ENCODE assay signal across 20 cellular contexts in genomic region chr2:219511547-219512325, GRCh38. TPM values are rescaled to one million over a fixed set of nuclear protein-coding genes. Genes with fewer than 3 reads are reported as not detected.
DNase-seq lines count a peak whose midpoint lies in the region; ATAC-seq, FAIRE-seq and TF ChIP-seq lines count a peak whose summit lies in the region.
"Had no signal": no experiment of that assay in that cellular context is flagged by ENCODE, and none has a peak within 500 bp of the region (broad histone marks: within the 10 kb centered on the region; RNA-seq: fewer than 3 reads in every experiment).

No MANE protein-coding gene starts in this region.

- no peaks in the 10 kb centered on the region for H3F3A ChIP-seq in smooth muscle cell (ENCODE audit: low read depth)

- no peak for FAIRE-seq in HepG2 (lab: Jason Lieb, UNC)
- no peak for FAIRE-seq in small intestine (lab: Jason Lieb, UNC)

- H3K27me3 Mint-ChIP-seq in osteocyte (ENCODE audit: unreplicated experiment): peaks cover 51% of the 10 kb centered on the region

- H4K20me1 ChIP-seq in HepG2 (ENCODE audit: insufficient read depth, low read length) (peaks cover 11% of the 10 kb centered on the region; the same call in 1 of the 2 replicates), smooth muscle cell (ENCODE audit: low read depth) (peaks cover 12% of the 10 kb centered on the region)

- H3K9me3 ChIP-seq in HepG2 (ENCODE audit: low read length) (no peaks in the 10 kb centered on the region), right lobe of liver (no peaks in the 10 kb centered on the region), small intestine (ENCODE audit: control insufficient read depth, low read depth) (no peaks in the 10 kb centered on the region), smooth muscle cell (replicated peaks; ENCODE audit: low read depth) (no peaks in the 10 kb centered on the region)
- H3K9me3 ChIP-seq: uterus had no signal

- H3K4me2 ChIP-seq in HepG2 (ENCODE audit: low read depth, low read length) (no peak overlapping the region), smooth muscle cell (no peak overlapping the region)

- no peak for TF ChIP-seq RAD21 in HepG2 (CRISPR knock-in tag; IDR thresholded peaks at IDR 0.05)

- no peak overlapping the region for H3K27ac Mint-ChIP-seq in osteocyte (ENCODE audit: unreplicated experiment)
- H3K27ac Mint-ChIP-seq: activated B cell treated with CpG ODN at 0.5 μM for 24 hours; activated CD4-positive, alpha-beta memory T cell treated with anti-CD3 and anti-CD28 coated beads for 36 hours; CD4-positive, alpha-beta T cell; naive thymus-derived CD8-positive, alpha-beta T cell had no signal

- H3K79me2 ChIP-seq in HepG2 (ENCODE audit: insufficient read depth, low read length) (no peaks in the 10 kb centered on the region), smooth muscle cell (ENCODE audit: low read depth) (no peaks in the 10 kb centered on the region)

- no peak overlapping the region for H3K27ac ChIP-seq in HepG2 (ENCODE audit: extremely low read length, insufficient read depth, low read length)
- no peak overlapping the region for H3K27ac ChIP-seq in right lobe of liver
- no peak overlapping the region for H3K27ac ChIP-seq in small intestine (ENCODE audit: low read depth in 1 of 2, low read length in 1 of 2)
- no peak overlapping the region for H3K27ac ChIP-seq in smooth muscle cell (ENCODE audit: low read depth)
- H3K27ac ChIP-seq: foreskin keratinocyte, uterus had no signal

- no peak for DNase-seq in HepG2 (ENCODE audit: low spot score)
- DNase-seq in right lobe of liver: no peak
- DNase-seq in NCI-H69 (lab: John Stamatoyannopoulos, UW): peak; percentile 52
- peak; percentile 74 to 75 for DNase-seq in erythroblast (lab: John Stamatoyannopoulos, UW)
- DNase-seq in small intestine: no peak
- DNase-seq in osteocyte (ENCODE audit: extremely low spot score, unreplicated experiment): no peak
- DNase-seq in smooth muscle cell (lab: John Stamatoyannopoulos, UW; ENCODE audit: unreplicated experiment): no peak
- DNase-seq: activated B cell treated with CpG ODN at 0.5 μM for 24 hours; activated CD4-positive, alpha-beta memory T cell treated with anti-CD3 and anti-CD28 coated beads for 36 hours; activated naive CD4-positive, alpha-beta T cell; CD4-positive, alpha-beta T cell; dermis blood vessel endothelial cell; DMS79; foreskin keratinocyte; mesendoderm; naive thymus-derived CD8-positive, alpha-beta T cell; T-helper 1 cell had no signal

- intact Hi-C loops in HepG2 (cut with micrococcal nuclease; ENCODE audit: unreplicated experiment) (no loop called here), right lobe of liver (cut with DNase I) (no loop called here)

- no peak overlapping the region for H2AFZ ChIP-seq in HepG2 (ENCODE audit: low read length)
- H2AFZ ChIP-seq in smooth muscle cell (ENCODE audit: low read depth): no peak overlapping the region

- no TSS peak for BruUV-seq in HepG2 (replicated peaks; lab: Mats Ljungman, UMichigan)

- no peak overlapping the region for H3K4me3 ChIP-seq in HepG2 (replicated peaks in 1 of 3; ENCODE audit: insufficient read depth in 1 of 3, low read depth in 2 of 3, low read length in 3 of 3)
- no peak overlapping the region for H3K4me3 ChIP-seq in right lobe of liver
- H3K4me3 ChIP-seq in small intestine (ENCODE audit: low read depth in 1 of 2, low read length in 2 of 2): no peak overlapping the region
- no peak overlapping the region for H3K4me3 ChIP-seq in smooth muscle cell
- H3K4me3 ChIP-seq: uterus had no signal

- H3K27me3 ChIP-seq in HepG2 (ENCODE audit: control insufficient read depth in 1 of 2, insufficient read depth in 2 of 2, low read length in 2 of 2): peaks cover 15 to 58% of the 10 kb centered on the region in 2 experiments
- no peaks in the 10 kb centered on the region for H3K27me3 ChIP-seq in right lobe of liver
- H3K27me3 ChIP-seq in small intestine (ENCODE audit: control insufficient read depth in 2 of 2, insufficient read depth in 2 of 2, low read length in 2 of 2): peaks cover 11 to 43% of the 10 kb centered on the region in 2 donors
- H3K27me3 ChIP-seq in smooth muscle cell (ENCODE audit: low read depth): peaks cover 21% of the 10 kb centered on the region
- H3K27me3 ChIP-seq: uterus had no signal

- H3K4me1 Mint-ChIP-seq in osteocyte (ENCODE audit: unreplicated experiment): peaks cover 27% of the 10 kb centered on the region

- TF ChIP-seq EP300 in HepG2 (IDR thresholded peaks at IDR 0.05; ENCODE audit: low read depth in 2 of 2, low read length in 2 of 2) (no peak), HepG2 (CRISPR knock-in tag; IDR thresholded peaks at IDR 0.05; ENCODE audit: borderline replicate concordance) (no peak)

- POLR2A ChIA-PET in HepG2 (lab: Yijun Ruan, JAX): interaction anchor here (7.7 kb wide), 1 partner anchor 13 kb away, joined by 94 read pairs; the partner anchor contains the start of gene GMPPA

- H3K36me3 ChIP-seq in HepG2 (replicated peaks in 1 of 2; ENCODE audit: control insufficient read depth in 1 of 2, insufficient read depth in 2 of 2, low read length in 2 of 2) (peaks cover 0 to 3% of the 10 kb centered on the region in 2 experiments; a peak in 1 of 5 replicates), right lobe of liver (no peaks in the 10 kb centered on the region), small intestine (ENCODE audit: control insufficient read depth in 2 of 2, insufficient read depth in 2 of 2, low read length in 2 of 2) (peaks cover 0 to under 1% of the 10 kb centered on the region in 2 donors), smooth muscle cell (ENCODE audit: low read depth) (no peaks in the 10 kb centered on the region)
- H3K36me3 ChIP-seq: uterus had no signal

- TF ChIP-seq CTCF in HepG2 (CRISPR knock-in tag; IDR thresholded peaks at IDR 0.05): no peak
- no peak for TF ChIP-seq CTCF in right lobe of liver (IDR thresholded peaks at IDR 0.05)
- no peak for TF ChIP-seq CTCF in osteocyte (IDR thresholded peaks at IDR 0.05)
- no peak for TF ChIP-seq CTCF in smooth muscle cell (IDR thresholded peaks at IDR 0.05; ENCODE audit: borderline replicate concordance, insufficient read depth, poor library complexity, severe bottlenecking)

- WGBS in HepG2 (ENCODE audit: low lambda C conversion rate): 13% methylated on average over 15 of the region's 15 CpGs
- 21% methylated on average over 13 of the region's 15 CpGs for WGBS in right lobe of liver (ENCODE audit: insufficient coverage, low coverage, low lambda C conversion rate, missing lambda C conversion rate)
- WGBS in small intestine, 3 donors: 21 to 29% (median 22%) methylated on average over 15 of the region's 15 CpGs
- 38% methylated on average over 11 of the region's 15 CpGs for whole genome bisulfite sequencing in smooth muscle cell (ENCODE audit: low lambda C conversion rate)

- CTCF ChIA-PET in HepG2 (lab: Yijun Ruan, JAX; ENCODE audit: low intra/inter-chr PET ratio, low total read pairs): no interaction called here

- H3K9me3 Mint-ChIP-seq in osteocyte (ENCODE audit: unreplicated experiment): no peaks in the 10 kb centered on the region
- H3K9me3 Mint-ChIP-seq: activated B cell treated with CpG ODN at 0.5 μM for 24 hours; activated CD4-positive, alpha-beta memory T cell treated with anti-CD3 and anti-CD28 coated beads for 36 hours; CD4-positive, alpha-beta T cell had no signal

- no peak for ATAC-seq in HepG2
- no peak for ATAC-seq in right lobe of liver
- no peak for ATAC-seq in GM21381 (IDR thresholded peaks at IDR 0.05; ENCODE audit: unreplicated experiment)
- ATAC-seq: foreskin keratinocyte; naive thymus-derived CD8-positive, alpha-beta T cell had no signal

- TF ChIP-seq POLR2A in HepG2 (IDR thresholded peaks at IDR 0.05; ENCODE audit: insufficient read depth in 1 of 2, low read depth in 2 of 2, low read length in 2 of 2) (no peak), right lobe of liver (IDR thresholded peaks at IDR 0.05) (no peak), erythroblast (IDR thresholded peaks at IDR 0.05; ENCODE audit: low read length) (no peak)

- H3K4me1 ChIP-seq in HepG2 (ENCODE audit: insufficient read depth, low read length): peaks cover 34% of the 10 kb centered on the region
- peaks cover 0 to 3% (median 0%) of the 10 kb centered on the region in 4 donors for H3K4me1 ChIP-seq in right lobe of liver
- H3K4me1 ChIP-seq in small intestine (ENCODE audit: control insufficient read depth in 2 of 2, insufficient read depth in 1 of 2, low read depth in 1 of 2, low read length in 1 of 2): peaks cover 0 to 2% of the 10 kb centered on the region in 2 donors
- peaks cover 58% of the 10 kb centered on the region for H3K4me1 ChIP-seq in smooth muscle cell (ENCODE audit: low read depth)
- H3K4me1 ChIP-seq: foreskin keratinocyte had no signal

- in situ Hi-C loops in HepG2 (cut with HindIII; ENCODE audit: extremely low pct_ligation_motif_present, low pct_unique_long_range_greater_than_20kb): no loop called here

- H3K9ac ChIP-seq in HepG2 (ENCODE audit: insufficient read depth, low read depth, low read length) (no peak overlapping the region), smooth muscle cell (ENCODE audit: low read depth) (no peak overlapping the region)

- H3K36me3 Mint-ChIP-seq in osteocyte (ENCODE audit: unreplicated experiment): no peaks in the 10 kb centered on the region

- no peak overlapping the region for H3K4me3 Mint-ChIP-seq in osteocyte (ENCODE audit: unreplicated experiment)
- H3K4me3 Mint-ChIP-seq: activated B cell treated with CpG ODN at 0.5 μM for 24 hours; activated CD4-positive, alpha-beta memory T cell treated with anti-CD3 and anti-CD28 coated beads for 36 hours; CD4-positive, alpha-beta T cell had no signal

RNA-seq across cellular contexts. Expression of gene ASIC4, which starts 2.5 kb away (rescaled TPM):
- total RNA-seq in HepG2 (2016; rRNA removed; fragmentation: Illumina TruSeq; extraction: Trizol) (not detected in 2 replicates), right lobe of liver (not detected), osteocyte (0.11 and 0.13 TPM in 2 replicates), smooth muscle cell (0.49 TPM in 1 of 2 replicates, not detected in the other)
- total RNA-seq in HepG2 (2016; cell fraction: cytosol; rRNA removed; fragmentation: Illumina TruSeq; extraction: Trizol; ENCODE audit: low read depth): not detected in 2 replicates
- total RNA-seq in HepG2 (2016; cell fraction: insoluble cytoplasmic fraction; rRNA removed; fragmentation: Illumina TruSeq; extraction: Trizol): not detected in 2 replicates
- not detected in 2 replicates for total RNA-seq in HepG2 (2016; cell fraction: membrane; rRNA removed; fragmentation: Illumina TruSeq; extraction: Trizol)
- not detected in 2 replicates for total RNA-seq in HepG2 (2016; cell fraction: nucleus; rRNA removed; fragmentation: Illumina TruSeq; extraction: Trizol)
- polyA plus RNA-seq in HepG2 (2011; rRNA removed) (0.03 TPM in 2 replicates), small intestine (under 1 TPM in 1 of 3 donors, not detected in 2; 0.04 TPM), smooth muscle cell (0.32 and 1.7 TPM in 2 replicates)
- 0.01 TPM in 1 of 2 replicates, not detected in the other for polyA plus RNA-seq in HepG2 (2011; cell fraction: cytosol; rRNA removed)
- polyA plus RNA-seq in HepG2 (2011; cell fraction: nucleus; rRNA removed): 0.23 and 0.24 TPM in 2 replicates
- not detected in 2 replicates for polyA plus RNA-seq in HepG2 (2012)
- polyA plus RNA-seq in HepG2 (2016; cell fraction: cytosol; fragmentation: Illumina TruSeq; extraction: Trizol; ENCODE audit: low read depth): not detected in 2 replicates
- not detected in 2 replicates for polyA plus RNA-seq in HepG2 (2016; cell fraction: insoluble cytoplasmic fraction; fragmentation: Illumina TruSeq; extraction: Trizol; ENCODE audit: low read depth)
- polyA plus RNA-seq in HepG2 (2016; cell fraction: membrane; fragmentation: Illumina TruSeq; extraction: Trizol; ENCODE audit: low read depth): not detected in 2 replicates
- polyA plus RNA-seq in HepG2 (2016; cell fraction: nucleus; fragmentation: Illumina TruSeq; extraction: Trizol; ENCODE audit: insufficient read depth, low read depth): 0.16 TPM in 1 of 2 replicates, not detected in the other
- polyA minus RNA-seq in HepG2 (2011; rRNA and poly(A)+ RNA removed; ENCODE audit: low replicate concordance): 0.06 and 0.07 TPM in 2 replicates
- polyA minus RNA-seq in HepG2 (2011; cell fraction: cytosol; rRNA and poly(A)+ RNA removed): not detected in 2 replicates
- 0.12 and 0.26 TPM in 2 replicates for polyA minus RNA-seq in HepG2 (2011; cell fraction: nucleus; rRNA and poly(A)+ RNA removed)
- total RNA-seq: activated B cell treated with CpG ODN at 0.5 μM for 24 hours, dermis blood vessel endothelial cell, foreskin keratinocyte, pulmonary artery endothelial cell had no signal
- polyA plus RNA-seq: foreskin keratinocyte; naive thymus-derived CD8-positive, alpha-beta T cell had no signal

RNA-seq across cellular contexts. Expression of gene GMPPA, which starts 13.0 kb away (rescaled TPM):
- 81.1 and 88.7 TPM in 2 replicates for total RNA-seq in HepG2 (2016; rRNA removed; fragmentation: Illumina TruSeq; extraction: Trizol)
- total RNA-seq in HepG2 (2016; cell fraction: cytosol; rRNA removed; fragmentation: Illumina TruSeq; extraction: Trizol; ENCODE audit: low read depth): 41.1 and 50.9 TPM in 2 replicates
- 81.2 and 82.9 TPM in 2 replicates for total RNA-seq in HepG2 (2016; cell fraction: insoluble cytoplasmic fraction; rRNA removed; fragmentation: Illumina TruSeq; extraction: Trizol)
- total RNA-seq in HepG2 (2016; cell fraction: membrane; rRNA removed; fragmentation: Illumina TruSeq; extraction: Trizol): 59.8 and 79.0 TPM in 2 replicates
- total RNA-seq in HepG2 (2016; cell fraction: nucleus; rRNA removed; fragmentation: Illumina TruSeq; extraction: Trizol): 39.6 and 46.3 TPM in 2 replicates
- 106 and 115 TPM in 2 replicates for polyA plus RNA-seq in HepG2 (2011; rRNA removed)
- 98.1 and 128 TPM in 2 replicates for polyA plus RNA-seq in HepG2 (2011; cell fraction: cytosol; rRNA removed)
- polyA plus RNA-seq in HepG2 (2011; cell fraction: nucleus; rRNA removed): 123 and 155 TPM in 2 replicates
- 44.8 and 45.3 TPM in 2 replicates for polyA plus RNA-seq in HepG2 (2012)
- 40.7 and 53.5 TPM in 2 replicates for polyA plus RNA-seq in HepG2 (2016; cell fraction: cytosol; fragmentation: Illumina TruSeq; extraction: Trizol; ENCODE audit: low read depth)
- polyA plus RNA-seq in HepG2 (2016; cell fraction: insoluble cytoplasmic fraction; fragmentation: Illumina TruSeq; extraction: Trizol; ENCODE audit: low read depth): 88.1 and 98.3 TPM in 2 replicates
- polyA plus RNA-seq in HepG2 (2016; cell fraction: membrane; fragmentation: Illumina TruSeq; extraction: Trizol; ENCODE audit: low read depth): 54.7 and 71.1 TPM in 2 replicates
- 87.2 and 90.5 TPM in 2 replicates for polyA plus RNA-seq in HepG2 (2016; cell fraction: nucleus; fragmentation: Illumina TruSeq; extraction: Trizol; ENCODE audit: insufficient read depth, low read depth)
- 98.5 and 174 TPM in 2 replicates for polyA minus RNA-seq in HepG2 (2011; rRNA and poly(A)+ RNA removed; ENCODE audit: low replicate concordance)
- polyA minus RNA-seq in HepG2 (2011; cell fraction: cytosol; rRNA and poly(A)+ RNA removed): 43.2 and 68.0 TPM in 2 replicates
- 32.6 and 38.2 TPM in 2 replicates for polyA minus RNA-seq in HepG2 (2011; cell fraction: nucleus; rRNA and poly(A)+ RNA removed)
- 10 to 100 TPM; 21.7 to 54.1 (median 40.2) TPM for total RNA-seq in right lobe of liver
- polyA plus RNA-seq in small intestine: 10 to 100 TPM; 52.6 to 63.5 (median 59.3) TPM
- 41.4 and 42.5 TPM in 2 replicates for total RNA-seq in osteocyte
- total RNA-seq in smooth muscle cell: 52.2 and 59.3 TPM in 2 replicates
- polyA plus RNA-seq in smooth muscle cell: 77.8 and 81.7 TPM in 2 replicates

RNA-seq across cellular contexts. Expression of gene CHPF, which starts 31.9 kb away (rescaled TPM):
- 34.7 and 79.6 TPM in 2 replicates for total RNA-seq in HepG2 (2016; rRNA removed; fragmentation: Illumina TruSeq; extraction: Trizol)
- total RNA-seq in HepG2 (2016; cell fraction: cytosol; rRNA removed; fragmentation: Illumina TruSeq; extraction: Trizol; ENCODE audit: low read depth): 21.6 and 22.1 TPM in 2 replicates
- total RNA-seq in HepG2 (2016; cell fraction: insoluble cytoplasmic fraction; rRNA removed; fragmentation: Illumina TruSeq; extraction: Trizol): 36.0 and 80.8 TPM in 2 replicates
- total RNA-seq in HepG2 (2016; cell fraction: membrane; rRNA removed; fragmentation: Illumina TruSeq; extraction: Trizol): 42.0 and 50.0 TPM in 2 replicates
- total RNA-seq in HepG2 (2016; cell fraction: nucleus; rRNA removed; fragmentation: Illumina TruSeq; extraction: Trizol): 65.5 and 76.8 TPM in 2 replicates
- polyA plus RNA-seq in HepG2 (2011; rRNA removed): 111 and 171 TPM in 2 replicates
- 120 and 244 TPM in 2 replicates for polyA plus RNA-seq in HepG2 (2011; cell fraction: cytosol; rRNA removed)
- 203 and 211 TPM in 2 replicates for polyA plus RNA-seq in HepG2 (2011; cell fraction: nucleus; rRNA removed)
- 115 and 161 TPM in 2 replicates for polyA plus RNA-seq in HepG2 (2012)
- 21.7 and 22.6 TPM in 2 replicates for polyA plus RNA-seq in HepG2 (2016; cell fraction: cytosol; fragmentation: Illumina TruSeq; extraction: Trizol; ENCODE audit: low read depth)
- polyA plus RNA-seq in HepG2 (2016; cell fraction: insoluble cytoplasmic fraction; fragmentation: Illumina TruSeq; extraction: Trizol; ENCODE audit: low read depth): 45.9 and 55.3 TPM in 2 replicates
- polyA plus RNA-seq in HepG2 (2016; cell fraction: membrane; fragmentation: Illumina TruSeq; extraction: Trizol; ENCODE audit: low read depth): 40.5 and 41.4 TPM in 2 replicates
- polyA plus RNA-seq in HepG2 (2016; cell fraction: nucleus; fragmentation: Illumina TruSeq; extraction: Trizol; ENCODE audit: insufficient read depth, low read depth): 139 and 143 TPM in 2 replicates
- polyA minus RNA-seq in HepG2 (2011; rRNA and poly(A)+ RNA removed; ENCODE audit: low replicate concordance): 12.1 and 292 TPM in 2 replicates
- polyA minus RNA-seq in HepG2 (2011; cell fraction: cytosol; rRNA and poly(A)+ RNA removed): 137 and 143 TPM in 2 replicates
- polyA minus RNA-seq in HepG2 (2011; cell fraction: nucleus; rRNA and poly(A)+ RNA removed): 45.4 and 47.0 TPM in 2 replicates
- total RNA-seq in right lobe of liver: 100 to 1,000 TPM in 2 of 6 experiments, 10 to 100 TPM in 4; 33.2 to 183 (median 39.6) TPM
- polyA plus RNA-seq in small intestine: 10 to 100 TPM in 2 of 3 donors, 1 to 10 TPM in 1; 8.7 to 51.9 (median 49.0) TPM
- 144 and 151 TPM in 2 replicates for total RNA-seq in osteocyte
- total RNA-seq in smooth muscle cell: 141 and 156 TPM in 2 replicates
- 319 and 344 TPM in 2 replicates for polyA plus RNA-seq in smooth muscle cell

RNA-seq across cellular contexts. Expression of gene TMEM198, which starts 32.1 kb away (rescaled TPM):
- total RNA-seq in HepG2 (2016; rRNA removed; fragmentation: Illumina TruSeq; extraction: Trizol) (11.6 and 17.3 TPM in 2 replicates), right lobe of liver (1 to 10 TPM in 5 of 6 experiments, under 1 TPM in 1; 0.68 to 3.2 (median 1.2) TPM), osteocyte (5.3 and 6.7 TPM in 2 replicates), smooth muscle cell (3.3 and 6.9 TPM in 2 replicates)
- 12.3 and 16.3 TPM in 2 replicates for total RNA-seq in HepG2 (2016; cell fraction: cytosol; rRNA removed; fragmentation: Illumina TruSeq; extraction: Trizol; ENCODE audit: low read depth)
- total RNA-seq in HepG2 (2016; cell fraction: insoluble cytoplasmic fraction; rRNA removed; fragmentation: Illumina TruSeq; extraction: Trizol): 10.7 and 17.8 TPM in 2 replicates
- total RNA-seq in HepG2 (2016; cell fraction: membrane; rRNA removed; fragmentation: Illumina TruSeq; extraction: Trizol): 26.8 and 32.4 TPM in 2 replicates
- total RNA-seq in HepG2 (2016; cell fraction: nucleus; rRNA removed; fragmentation: Illumina TruSeq; extraction: Trizol): 9.3 and 11.7 TPM in 2 replicates
- polyA plus RNA-seq in HepG2 (2011; rRNA removed) (23.5 and 40.8 TPM in 2 replicates), small intestine (10 to 100 TPM in 1 of 3 donors, 1 to 10 TPM in 2; 1.8 to 23.5 (median 9.6) TPM), smooth muscle cell (3.3 and 8.5 TPM in 2 replicates)
- 43.6 and 52.1 TPM in 2 replicates for polyA plus RNA-seq in HepG2 (2011; cell fraction: cytosol; rRNA removed)
- 61.3 and 68.7 TPM in 2 replicates for polyA plus RNA-seq in HepG2 (2011; cell fraction: nucleus; rRNA removed)
- 41.3 and 49.8 TPM in 2 replicates for polyA plus RNA-seq in HepG2 (2012)
- 16.5 and 21.1 TPM in 2 replicates for polyA plus RNA-seq in HepG2 (2016; cell fraction: cytosol; fragmentation: Illumina TruSeq; extraction: Trizol; ENCODE audit: low read depth)
- 12.8 and 14.5 TPM in 2 replicates for polyA plus RNA-seq in HepG2 (2016; cell fraction: insoluble cytoplasmic fraction; fragmentation: Illumina TruSeq; extraction: Trizol; ENCODE audit: low read depth)
- polyA plus RNA-seq in HepG2 (2016; cell fraction: membrane; fragmentation: Illumina TruSeq; extraction: Trizol; ENCODE audit: low read depth): 27.9 and 28.1 TPM in 2 replicates
- polyA plus RNA-seq in HepG2 (2016; cell fraction: nucleus; fragmentation: Illumina TruSeq; extraction: Trizol; ENCODE audit: insufficient read depth, low read depth): 17.1 and 19.3 TPM in 2 replicates
- 2.1 and 67.2 TPM in 2 replicates for polyA minus RNA-seq in HepG2 (2011; rRNA and poly(A)+ RNA removed; ENCODE audit: low replicate concordance)
- polyA minus RNA-seq in HepG2 (2011; cell fraction: cytosol; rRNA and poly(A)+ RNA removed): 26.3 and 28.6 TPM in 2 replicates
- 12.9 and 13.6 TPM in 2 replicates for polyA minus RNA-seq in HepG2 (2011; cell fraction: nucleus; rRNA and poly(A)+ RNA removed)
- total RNA-seq: pulmonary artery endothelial cell had no signal

RNA-seq across cellular contexts. Expression of gene OBSL1, which starts 59.6 kb away (rescaled TPM):
- total RNA-seq in HepG2 (2016; rRNA removed; fragmentation: Illumina TruSeq; extraction: Trizol) (65.4 and 86.7 TPM in 2 replicates), right lobe of liver (10 to 100 TPM; 27.0 to 42.5 (median 39.4) TPM), osteocyte (168 and 174 TPM in 2 replicates), smooth muscle cell (47.1 and 71.9 TPM in 2 replicates)
- 17.5 and 19.8 TPM in 2 replicates for total RNA-seq in HepG2 (2016; cell fraction: cytosol; rRNA removed; fragmentation: Illumina TruSeq; extraction: Trizol; ENCODE audit: low read depth)
- total RNA-seq in HepG2 (2016; cell fraction: insoluble cytoplasmic fraction; rRNA removed; fragmentation: Illumina TruSeq; extraction: Trizol): 54.2 and 89.3 TPM in 2 replicates
- total RNA-seq in HepG2 (2016; cell fraction: membrane; rRNA removed; fragmentation: Illumina TruSeq; extraction: Trizol): 30.2 and 34.7 TPM in 2 replicates
- total RNA-seq in HepG2 (2016; cell fraction: nucleus; rRNA removed; fragmentation: Illumina TruSeq; extraction: Trizol): 65.9 and 71.3 TPM in 2 replicates
- polyA plus RNA-seq in HepG2 (2011; rRNA removed) (218 and 229 TPM in 2 replicates), small intestine (10 to 100 TPM in 2 of 3 donors, 1 to 10 TPM in 1; 4.5 to 16.3 (median 14.6) TPM), smooth muscle cell (51.1 and 67.9 TPM in 2 replicates)
- 176 and 256 TPM in 2 replicates for polyA plus RNA-seq in HepG2 (2011; cell fraction: cytosol; rRNA removed)
- polyA plus RNA-seq in HepG2 (2011; cell fraction: nucleus; rRNA removed): 886 and 1,174 TPM in 2 replicates
- 161 and 176 TPM in 2 replicates for polyA plus RNA-seq in HepG2 (2012)
- polyA plus RNA-seq in HepG2 (2016; cell fraction: cytosol; fragmentation: Illumina TruSeq; extraction: Trizol; ENCODE audit: low read depth): 10.0 and 11.3 TPM in 2 replicates
- polyA plus RNA-seq in HepG2 (2016; cell fraction: insoluble cytoplasmic fraction; fragmentation: Illumina TruSeq; extraction: Trizol; ENCODE audit: low read depth): 66.1 and 91.2 TPM in 2 replicates
- 22.2 and 25.7 TPM in 2 replicates for polyA plus RNA-seq in HepG2 (2016; cell fraction: membrane; fragmentation: Illumina TruSeq; extraction: Trizol; ENCODE audit: low read depth)
- 147 and 161 TPM in 2 replicates for polyA plus RNA-seq in HepG2 (2016; cell fraction: nucleus; fragmentation: Illumina TruSeq; extraction: Trizol; ENCODE audit: insufficient read depth, low read depth)
- polyA minus RNA-seq in HepG2 (2011; rRNA and poly(A)+ RNA removed; ENCODE audit: low replicate concordance): 27.0 and 477 TPM in 2 replicates
- polyA minus RNA-seq in HepG2 (2011; cell fraction: cytosol; rRNA and poly(A)+ RNA removed): 210 and 260 TPM in 2 replicates
- 189 and 199 TPM in 2 replicates for polyA minus RNA-seq in HepG2 (2011; cell fraction: nucleus; rRNA and poly(A)+ RNA removed)
- total RNA-seq: activated B cell treated with CpG ODN at 0.5 μM for 24 hours had no signal
- polyA plus RNA-seq: naive thymus-derived CD8-positive, alpha-beta T cell had no signal

Comparison
In these comparisons a context has a peak if more than half of its experiments do, and no peak if none do; other contexts are left out.
1. DNase-seq: peak in NCI-H69 (single experiment) and erythroblast (2 of 2); none in HepG2 (single experiment), right lobe of liver (0 of 3), small intestine (single experiment), osteocyte (single experiment) and smooth muscle cell (single experiment).